Comparison of ENCODE assay signal across 23 cellular contexts in genomic region chr9:89167788-89168187, GRCh38.
"Had no signal": no experiment of that assay in that cellular context is flagged by ENCODE, and none has a peak within 500 bp of the region (broad histone marks: within the 10 kb centered on the region; RNA-seq: fewer than 3 reads in every experiment).

No MANE protein-coding gene starts in this region.

- ATAC-seq: effector memory CD8-positive, alpha-beta T cell; esophagus mucosa; foreskin keratinocyte; gastrocnemius medialis; gastroesophageal sphincter; heart left ventricle; heart right ventricle had no signal

- H3K4me3 ChIP-seq: colonic mucosa, coronary artery, dorsolateral prefrontal cortex, esophagus squamous epithelium, gastrocnemius medialis, gastroesophageal sphincter, heart left ventricle, heart right ventricle had no signal

- DNase-seq: colonic mucosa; cortex of kidney; dermis blood vessel endothelial cell; dorsolateral prefrontal cortex; effector CD4-positive, alpha-beta T cell; effector CD8-positive, alpha-beta T cell; effector memory CD4-positive, alpha-beta T cell; effector memory CD8-positive, alpha-beta T cell; endodermal cell; erythroblast; esophagus squamous epithelium; foreskin fibroblast; foreskin keratinocyte; foreskin melanocyte; gastrocnemius medialis; glutamatergic neuron; head of caudate nucleus; heart left ventricle; heart right ventricle had no signal

- H3K27me3 ChIP-seq: colonic mucosa, dorsolateral prefrontal cortex, foreskin keratinocyte, gastrocnemius medialis had no signal

- H3K4me1 ChIP-seq: colonic mucosa, foreskin keratinocyte, gastrocnemius medialis, heart left ventricle, heart right ventricle had no signal

- H3K9me3 ChIP-seq: colonic mucosa, esophagus squamous epithelium, gastrocnemius medialis, gastroesophageal sphincter had no signal

- H3K27ac ChIP-seq: colonic mucosa, coronary artery, dorsolateral prefrontal cortex, epithelial cell of prostate, esophagus squamous epithelium, foreskin keratinocyte, gastrocnemius medialis, heart left ventricle, heart right ventricle had no signal

- H3K36me3 ChIP-seq: colonic mucosa, esophagus squamous epithelium, gastrocnemius medialis, gastroesophageal sphincter, heart left ventricle, heart right ventricle had no signal
